Comparison of ENCODE assay signal across 2 cellular contexts in the genomic region with DNA sequence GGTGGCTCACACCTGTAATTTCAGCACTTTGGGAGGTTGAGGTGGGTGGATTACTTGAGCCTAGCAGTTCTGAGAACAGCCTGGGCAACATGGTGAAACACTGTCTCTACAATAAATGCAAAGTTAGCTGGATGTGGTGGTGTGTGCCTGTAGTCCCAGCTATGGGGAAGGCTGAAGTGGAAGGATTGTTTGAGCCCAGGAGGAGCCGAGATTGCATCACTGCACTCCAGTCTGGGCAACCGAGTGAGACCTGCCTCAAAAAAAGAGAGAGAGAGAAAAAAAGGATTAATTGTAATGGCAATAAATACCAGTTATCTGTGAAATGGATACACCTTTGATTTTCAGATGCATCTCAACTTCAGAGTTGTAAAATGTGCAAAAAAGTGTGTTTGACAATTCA.
TF ChIP-seq lines count a peak whose summit lies in the region.

No MANE protein-coding gene starts in this region.

TF ChIP-seq in H1, 55 proteins besides CTCF, POLR2A, EP300 and RAD21:
- TF ChIP-seq EZH2 (IDR thresholded peaks at IDR 0.05; ENCODE audit: low read depth, low read length, severe bottlenecking): no peak
- TF ChIP-seq CEBPB (IDR thresholded peaks at IDR 0.05; ENCODE audit: low read depth, low read length): peak; percentile 28; the same call in 1 of the 2 replicates

TF ChIP-seq in GM23338, 12 proteins besides CTCF, POLR2A, EP300 and RAD21:
- TF ChIP-seq NANOG (IDR thresholded peaks at IDR 0.05; ENCODE audit: borderline replicate concordance) (no peak), CREB1 (CRISPR knock-in tag; IDR thresholded peaks at IDR 0.05; ENCODE audit: low read depth) (no peak), REST (IDR thresholded peaks at IDR 0.05; ENCODE audit: unreplicated experiment) (no peak), JUNB (IDR thresholded peaks at IDR 0.05; ENCODE audit: unreplicated experiment) (no peak), ZNF331 (CRISPR knock-in tag; IDR thresholded peaks at IDR 0.05; ENCODE audit: low read depth) (no peak), EZH2 (IDR thresholded peaks at IDR 0.05; ENCODE audit: low read depth, unreplicated experiment) (no peak)
- TF ChIP-seq, protein P1, sequence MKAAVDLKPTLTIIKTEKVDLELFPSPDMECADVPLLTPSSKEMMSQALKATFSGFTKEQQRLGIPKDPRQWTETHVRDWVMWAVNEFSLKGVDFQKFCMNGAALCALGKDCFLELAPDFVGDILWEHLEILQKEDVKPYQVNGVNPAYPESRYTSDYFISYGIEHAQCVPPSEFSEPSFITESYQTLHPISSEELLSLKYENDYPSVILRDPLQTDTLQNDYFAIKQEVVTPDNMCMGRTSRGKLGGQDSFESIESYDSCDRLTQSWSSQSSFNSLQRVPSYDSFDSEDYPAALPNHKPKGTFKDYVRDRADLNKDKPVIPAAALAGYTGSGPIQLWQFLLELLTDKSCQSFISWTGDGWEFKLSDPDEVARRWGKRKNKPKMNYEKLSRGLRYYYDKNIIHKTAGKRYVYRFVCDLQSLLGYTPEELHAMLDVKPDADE (IDR thresholded peaks at IDR 0.05): no peak
